Comparison of ENCODE assay signal across 9 cellular contexts in the genomic region with DNA sequence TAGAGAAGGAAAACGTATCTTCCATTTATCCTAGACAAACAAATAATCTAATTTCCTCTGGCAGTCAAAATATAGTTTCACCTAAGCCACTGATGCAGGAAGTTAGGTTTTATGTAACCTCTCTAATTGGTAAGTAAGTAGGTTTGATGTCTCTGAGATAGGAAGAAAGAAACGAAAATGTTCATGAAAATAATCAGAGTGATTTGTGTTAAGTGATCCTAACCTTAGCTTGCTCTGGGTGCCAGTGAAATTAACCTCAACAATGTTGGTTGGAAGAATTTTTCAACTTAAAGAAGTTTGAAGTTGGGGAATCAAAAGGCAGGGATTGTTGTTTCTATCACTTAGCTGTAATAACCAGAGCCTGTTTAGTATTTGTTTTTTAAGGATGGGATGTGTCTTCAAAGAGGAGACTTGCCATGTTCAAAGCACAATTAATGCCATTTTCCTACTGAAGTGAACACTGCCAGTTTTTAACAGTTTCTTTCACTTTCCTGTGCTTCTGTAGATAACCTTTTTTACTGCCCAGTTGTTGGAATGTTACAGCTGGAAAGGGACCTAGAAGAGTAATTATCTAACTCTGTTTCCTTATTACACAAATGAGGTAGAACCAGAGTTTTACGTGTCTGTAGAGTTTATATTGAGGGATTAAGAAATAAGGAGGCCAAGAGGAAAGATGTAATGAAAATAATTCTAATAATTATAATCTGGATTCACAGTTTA. TPM values are rescaled to one million over a fixed set of nuclear protein-coding genes. Genes with fewer than 3 reads are reported as not detected.
DNase-seq lines count a peak whose midpoint lies in the region; ATAC-seq, FAIRE-seq and TF ChIP-seq lines count a peak whose summit lies in the region.
"Had no signal": no experiment of that assay in that cellular context is flagged by ENCODE, and none has a peak within 500 bp of the region (broad histone marks: within the 10 kb centered on the region; RNA-seq: fewer than 3 reads in every experiment).

No MANE protein-coding gene starts in this region.

- H3K9me3 Mint-ChIP-seq in T-cell: no peaks in the 10 kb centered on the region

- H3K9me3 ChIP-seq in esophagus squamous epithelium (no peaks in the 10 kb centered on the region), gastrocnemius medialis (no peaks in the 10 kb centered on the region)

- peaks cover 21% of the 10 kb centered on the region for H3K36me3 Mint-ChIP-seq in T-cell

- peaks cover 82 to 86% (median 84%) of the 10 kb centered on the region in 3 donors for H3K4me1 Mint-ChIP-seq in T-cell

- peak overlapping the region; percentile 96 to 99 for H3K27ac Mint-ChIP-seq in T-cell

- H3K4me3 ChIP-seq in esophagus squamous epithelium (peak overlapping the region in 1 of 4 donors; percentile 1), gastrocnemius medialis (no peak overlapping the region)

- H3K4me1 ChIP-seq in esophagus squamous epithelium (peaks cover 0 to 57% (median 29%) of the 10 kb centered on the region in 3 donors), gastrocnemius medialis (peaks cover 18 to 29% of the 10 kb centered on the region in 2 donors)

- CTCF ChIA-PET in T-cell (lab: Charles Lee) (interaction anchor here (0.6 to 5.6 kb wide), 10 partner anchors 10 to 1232 kb away, joined by 3 to 86 read pairs (median 4); partner anchors contain the start of genes AP4B1 (in 1 of the 2), HIPK1 (in 1 of the 2) and PPM1J (in 1 of the 2)), RWPE1 (lab: Yijun Ruan, JAX) (interaction anchor here (0.5 kb wide), 1 partner anchor 1135 kb away, joined by 7 read pairs; no protein-coding TSS in a partner anchor)

- H3K36me3 ChIP-seq in esophagus squamous epithelium: peaks cover 0 to 27% (median 0%) of the 10 kb centered on the region in 3 donors
- peaks cover 0 to 6% of the 10 kb centered on the region in 2 donors for H3K36me3 ChIP-seq in gastrocnemius medialis

- no peak for TF ChIP-seq CTCF in esophagus squamous epithelium (IDR thresholded peaks at IDR 0.05)
- TF ChIP-seq CTCF in gastrocnemius medialis (IDR thresholded peaks at IDR 0.05 in 4 of 5, conservative IDR thresholded peaks at IDR 0.05 in 1 of 5): no peak
- TF ChIP-seq CTCF in RWPE1 (conservative IDR thresholded peaks at IDR 0.05; ENCODE audit: low read depth): no peak

- H3K27ac ChIP-seq in esophagus squamous epithelium (peak overlapping the region; percentile 22 to 62 (median 53)), gastrocnemius medialis (peak overlapping the region; percentile 44 to 56 (median 48)), RWPE1 (no peak overlapping the region)

- H3K27me3 Mint-ChIP-seq in T-cell: no peaks in the 10 kb centered on the region

- POLR2A ChIA-PET in T-cell (lab: Charles Lee): interaction anchor here (0.6 to 6.6 kb wide), 9 partner anchors 9 to 872 kb away, joined by 3 to 221 read pairs (median 5); partner anchors contain the start of gene HIPK1 (in 2 of the 2)
- POLR2A ChIA-PET in RWPE1 (lab: Yijun Ruan, JAX; ENCODE audit: low non-redundant PET): no interaction called here

- FAIRE-seq in H54 (lab: Jason Lieb, UNC): peak; percentile 6

- no peaks in the 10 kb centered on the region for H3K27me3 ChIP-seq in esophagus squamous epithelium
- H3K27me3 ChIP-seq in gastrocnemius medialis: no peaks in the 10 kb centered on the region

- intact Hi-C loops in esophagus squamous epithelium (cut with DNase I) (no loop called here), gastrocnemius medialis (cut with DNase I; ENCODE audit: low total_unique reads) (loop anchor here (2.0 kb wide), 1 partner anchor 43 kb away; the partner anchor contains the start of genes AP4B1 and DCLRE1B)

- TF ChIP-seq POLR2A in H54 (IDR thresholded peaks at IDR 0.05; ENCODE audit: low read depth, low read length) (no peak), esophagus squamous epithelium (IDR thresholded peaks at IDR 0.05) (no peak), gastrocnemius medialis (IDR thresholded peaks at IDR 0.05) (no peak)

- DNase-seq in H54 (ENCODE audit: insufficient read length, low spot score) (no peak), T-cell (no peak), esophagus squamous epithelium (lab: John Stamatoyannopoulos, UW) (no peak), gastrocnemius medialis (no peak), NCI-H1092 treated with DMSO at 0.1 percent for 48 hours (lab: John Stamatoyannopoulos, UW) (no peak), RWPE1 (ENCODE audit: low spot score) (no peak)
- DNase-seq: T-helper 9 cell had no signal

- in situ Hi-C loops in gastrocnemius medialis (cut with MboI; ENCODE audit: low sequenced_read_pairs in 4 of 4): no loop called here

- H3K4me3 Mint-ChIP-seq in T-cell: peak overlapping the region; percentile 63 to 79 (median 71)

- peak; percentile 63 to 81 (median 78) for ATAC-seq in T-cell (replicated peaks in 1 of 4)
- no peak for ATAC-seq in gastrocnemius medialis
- ATAC-seq in HG03025 (IDR thresholded peaks at IDR 0.05; ENCODE audit: low FRiP score, unreplicated experiment): no peak
- no peak for ATAC-seq in GM19395 (IDR thresholded peaks at IDR 0.05; ENCODE audit: unreplicated experiment)

- 19 to 23% methylated on average over 3 of the region's 3 CpGs for WGBS in esophagus squamous epithelium, 2 donors

RNA-seq across cellular contexts. Expression of gene HIPK1, which starts 18.4 kb away (rescaled TPM):
- total RNA-seq in T-cell: 100 to 1,000 TPM in 4 of 5 donors, 10 to 100 TPM in 1; 99.5 to 189 (median 103) TPM
- total RNA-seq in esophagus squamous epithelium: 10 to 100 TPM; 34.1 to 46.5 (median 43.6) TPM
- total RNA-seq in gastrocnemius medialis: 10 to 100 TPM; 54.4 to 67.6 (median 60.0) TPM

RNA-seq across cellular contexts. Expression of gene OLFML3, which starts 31.7 kb away (rescaled TPM):
- total RNA-seq in T-cell: 1 to 10 TPM in 1 of 5 donors, under 1 TPM in 4; 0.23 to 1.2 (median 0.63) TPM
- total RNA-seq in esophagus squamous epithelium: 10 to 100 TPM in 2 of 4 donors, 1 to 10 TPM in 2; 1.2 to 62.0 (median 9.9) TPM
- total RNA-seq in gastrocnemius medialis: 10 to 100 TPM in 3 of 4 donors, 1 to 10 TPM in 1; 5.9 to 17.1 (median 14.0) TPM

RNA-seq across cellular contexts. Expression of gene DCLRE1B, which starts 42.4 kb away (rescaled TPM):
- total RNA-seq in T-cell: 1 to 10 TPM; 5.6 to 6.1 (median 5.9) TPM
- total RNA-seq in esophagus squamous epithelium: 1 to 10 TPM; 2.7 to 6.5 (median 4.7) TPM
- total RNA-seq in gastrocnemius medialis: 1 to 10 TPM; 1.4 to 3.3 (median 1.7) TPM

RNA-seq across cellular contexts. Expression of gene AP4B1, which starts 42.9 kb away (rescaled TPM):
- 10 to 100 TPM; 57.8 to 66.4 (median 61.5) TPM for total RNA-seq in T-cell
- total RNA-seq in esophagus squamous epithelium: 10 to 100 TPM in 2 of 4 donors, 1 to 10 TPM in 2; 8.2 to 15.3 (median 11.5) TPM
- 10 to 100 TPM in 1 of 4 donors, 1 to 10 TPM in 3; 6.5 to 11.2 (median 8.4) TPM for total RNA-seq in gastrocnemius medialis

Comparison
In these comparisons a context has a peak if more than half of its experiments do, and no peak if none do; other contexts are left out.
1. ATAC-seq: peak in T-cell (4 of 4); none in gastrocnemius medialis (0 of 2), HG03025 (single experiment) and GM19395 (single experiment).